Comparison of ENCODE assay signal across 8 cellular contexts in genomic region chr14:92880851-92881250, GRCh38. TPM values are rescaled to one million over a fixed set of nuclear protein-coding genes. Genes with fewer than 3 reads are reported as not detected.
DNase-seq lines count a peak whose midpoint lies in the region; ATAC-seq, FAIRE-seq and TF ChIP-seq lines count a peak whose summit lies in the region.

No MANE protein-coding gene starts in this region.

- H3K27ac Mint-ChIP-seq in astrocyte (ENCODE audit: unreplicated experiment), result no peak overlapping the region

- H3K4me1 Mint-ChIP-seq in astrocyte (ENCODE audit: low read depth, unreplicated experiment), result no peaks in the 10 kb centered on the region

- H3K4me1 ChIP-seq in astrocyte (ENCODE audit: insufficient read depth, low read length), result no peaks in the 10 kb centered on the region
- H3K4me1 ChIP-seq in kidney (ENCODE audit: control insufficient read depth in 1 of 2, insufficient read depth in 1 of 2, low read depth in 1 of 2, low read length in 2 of 2), result no peaks in the 10 kb centered on the region

- H3K9me3 Mint-ChIP-seq in astrocyte (ENCODE audit: unreplicated experiment), result peaks cover 1% of the 10 kb centered on the region

- peaks cover 22% of the 10 kb centered on the region for H3K27me3 ChIP-seq in astrocyte (ENCODE audit: insufficient read depth, low read length)

- peak; percentile 11 for TF ChIP-seq CTCF in astrocyte (IDR thresholded peaks at IDR 0.05; ENCODE audit: insufficient read depth, low read depth, low read length)
- peak; percentile 13 for TF ChIP-seq CTCF in kidney (IDR thresholded peaks at IDR 0.05; ENCODE audit: borderline replicate concordance, extremely low read depth, insufficient read depth)

- FAIRE-seq in astrocyte (lab: Jason Lieb, UNC), result no peak
- FAIRE-seq in kidney (lab: Jason Lieb, UNC), result no peak

- H4K20me1 ChIP-seq in astrocyte (ENCODE audit: insufficient read depth, low read length), result no peaks in the 10 kb centered on the region

- H3K27ac ChIP-seq in astrocyte (ENCODE audit: low read depth, low read length) (no peak overlapping the region), kidney (ENCODE audit: low read depth in 2 of 2, low read length in 2 of 2) (no peak overlapping the region)

- no peak for ATAC-seq in HG03520 (IDR thresholded peaks at IDR 0.05; ENCODE audit: unreplicated experiment)
- no peak for ATAC-seq in HG03571 (IDR thresholded peaks at IDR 0.05; ENCODE audit: unreplicated experiment)

- DNase-seq in COLO829 (ENCODE audit: low spot score) (peak; percentile 29), NCI-H1092 treated with DMSO at 0.1 percent for 48 hours (lab: John Stamatoyannopoulos, UW) (peak; percentile 77), astrocyte (ENCODE audit: low read depth) (peak; percentile 2), kidney (no peak), amniotic stem cell (lab: John Stamatoyannopoulos, UW) (no peak)
- DNase-seq in NK-92 treated with Interleukin-12 subunit alpha and Interleukin-12 subunit beta, amount 100 ng/mL, for 24 hours (lab: John Stamatoyannopoulos, UW), result no peak

- H3K36me3 ChIP-seq in astrocyte (ENCODE audit: insufficient read depth, low read length), result no peaks in the 10 kb centered on the region
- no peaks in the 10 kb centered on the region for H3K36me3 ChIP-seq in kidney (ENCODE audit: control insufficient read depth in 1 of 2, insufficient read depth in 2 of 2, low read length in 2 of 2)

- no peaks in the 10 kb centered on the region for H3K36me3 Mint-ChIP-seq in astrocyte (ENCODE audit: low read depth, unreplicated experiment)

- intact Hi-C loops in kidney (cut with DNase I), result no loop called here

- no peaks in the 10 kb centered on the region for H3K9me3 ChIP-seq in astrocyte (ENCODE audit: insufficient read depth, low read depth, low read length)
- H3K9me3 ChIP-seq in kidney (ENCODE audit: control insufficient read depth in 1 of 2, low read length in 2 of 2), result no peaks in the 10 kb centered on the region

- H3K79me2 ChIP-seq in astrocyte (ENCODE audit: insufficient read depth, low read length), result no peaks in the 10 kb centered on the region

- H2AFZ ChIP-seq in astrocyte (ENCODE audit: low read depth, low read length), result no peak overlapping the region

- H3K4me3 Mint-ChIP-seq in astrocyte (ENCODE audit: unreplicated experiment), result no peak overlapping the region

- peaks cover 33% of the 10 kb centered on the region for H3K27me3 Mint-ChIP-seq in astrocyte (ENCODE audit: low read depth, unreplicated experiment)

- H3K4me2 ChIP-seq in astrocyte (ENCODE audit: low read length), result no peak overlapping the region

- no peak overlapping the region for H3K4me3 ChIP-seq in astrocyte (ENCODE audit: insufficient read depth, low read depth, low read length)
- H3K4me3 ChIP-seq in kidney (ENCODE audit: low read length in 2 of 2), result no peak overlapping the region

- H3K9ac ChIP-seq in astrocyte (ENCODE audit: low read length) (no peak overlapping the region), kidney (ENCODE audit: low read length in 2 of 2) (no peak overlapping the region)

RNA-seq across cellular contexts. Expression of gene CHGA, which starts 42.1 kb away (rescaled TPM):
- total RNA-seq in astrocyte (not detected in 2 replicates), kidney (0.38 TPM)
- polyA plus RNA-seq in kidney (ENCODE audit: insufficient read depth, low read depth, low replicate concordance), result 6.6 TPM

Comparison
In these comparisons a context has a peak if more than half of its experiments do, and no peak if none do; other contexts are left out.
1. DNase-seq: peak in COLO829 (single experiment), NCI-H1092 treated with DMSO at 0.1 percent for 48 hours (single experiment) and astrocyte (single experiment); none in kidney (single experiment), amniotic stem cell (single experiment) and NK-92 treated with Interleukin-12 subunit alpha and Interleukin-12 subunit beta, amount 100 ng/mL, for 24 hours (single experiment).